12 cellular contexts compared by ENCODE assay signal in the genomic region with DNA sequence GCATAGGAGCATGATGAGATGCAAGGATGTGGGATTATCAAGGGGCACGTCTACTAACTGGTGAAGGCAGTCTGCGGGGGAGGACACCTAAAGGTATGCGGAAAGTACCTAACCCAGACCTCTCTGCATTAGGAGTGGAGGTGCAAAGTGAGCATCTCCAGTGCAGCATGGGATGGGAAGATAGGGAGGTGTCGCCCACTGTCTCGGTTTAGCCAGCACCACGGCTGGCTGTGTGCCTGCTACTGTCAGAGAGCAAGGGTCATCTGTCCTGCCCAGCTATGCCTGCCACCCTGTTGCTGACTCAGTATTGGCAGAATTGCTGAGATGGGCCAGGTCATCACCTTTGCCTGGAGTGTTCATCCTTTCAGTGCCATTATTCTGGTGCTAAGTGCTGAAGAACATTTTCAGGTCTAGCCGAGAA. TPM values are rescaled to one million over a fixed set of nuclear protein-coding genes. Genes with fewer than 3 reads are reported as not detected.
DNase-seq lines count a peak whose midpoint lies in the region; ATAC-seq and TF ChIP-seq lines count a peak whose summit lies in the region.
"Had no signal": no experiment of that assay in that cellular context is flagged by ENCODE, and none has a peak within 500 bp of the region (broad histone marks: within the 10 kb centered on the region; RNA-seq: fewer than 3 reads in every experiment).

No MANE protein-coding gene starts in this region.

- no peak overlapping the region for H2BK12ac ChIP-seq in trophoblast cell (ENCODE audit: low read length)

- no peak overlapping the region for H4K12ac ChIP-seq in trophoblast cell (ENCODE audit: low read depth, low read length)

- H2AFZ ChIP-seq in DND-41 (ENCODE audit: low read depth, low read length) (no peak overlapping the region), trophoblast cell (ENCODE audit: insufficient read depth, low read length, poor library complexity) (no peak overlapping the region)

- peaks cover 72% of the 10 kb centered on the region for H3K79me2 ChIP-seq in DND-41 (ENCODE audit: insufficient read depth, low read length)
- no peaks in the 10 kb centered on the region for H3K79me2 ChIP-seq in trophoblast cell (ENCODE audit: control insufficient read depth, insufficient read depth, low read length, poor library complexity)

- H3K4me1 Mint-ChIP-seq in T-helper 1 cell treated with Interleukin-12 subunit alpha and Interleukin-12 subunit beta and Interleukin-4 antibody, amounts not matched to agents 30 μg/mL and 1 μg/mL, for 36 hours (ENCODE audit: low read depth) = peaks cover 88% of the 10 kb centered on the region
- H3K4me1 Mint-ChIP-seq in activated naive CD4-positive, alpha-beta T cell treated with anti-CD3 and anti-CD28 coated beads, Interleukin-2, amount 10 ng/mL, durations not matched to agents 7 days and 5 days = peaks cover 97% of the 10 kb centered on the region

- H3K4me3 Mint-ChIP-seq in T-helper 1 cell treated with Interleukin-12 subunit alpha and Interleukin-12 subunit beta and Interleukin-4 antibody, amounts not matched to agents 30 μg/mL and 1 μg/mL, for 36 hours = peak overlapping the region; percentile 68
- peak overlapping the region; percentile 71 for H3K4me3 Mint-ChIP-seq in activated naive CD4-positive, alpha-beta T cell treated with anti-CD3 and anti-CD28 coated beads, Interleukin-2, amount 10 ng/mL, durations not matched to agents 7 days and 5 days

- H3K14ac ChIP-seq in trophoblast cell (ENCODE audit: low read length) = no peak overlapping the region

- H3K4me1 ChIP-seq in DND-41 (ENCODE audit: insufficient read depth, low read length) (peaks cover 98% of the 10 kb centered on the region), trophoblast cell (ENCODE audit: control insufficient read depth in 1 of 2, insufficient read depth in 2 of 2, low read length in 2 of 2) (no peaks in the 10 kb centered on the region), vagina (no peaks in the 10 kb centered on the region)
- H3K4me1 ChIP-seq: transverse colon had no signal

- H3K27me3 ChIP-seq in DND-41 (ENCODE audit: insufficient read depth, low read length, poor library complexity) (no peaks in the 10 kb centered on the region), trophoblast cell (ENCODE audit: insufficient read depth, low read length) (no peaks in the 10 kb centered on the region), vagina (no peaks in the 10 kb centered on the region)
- H3K27me3 ChIP-seq: transverse colon had no signal

- no peak overlapping the region for H3K4ac ChIP-seq in trophoblast cell (ENCODE audit: low read depth, low read length)

- H3K9me3 ChIP-seq in DND-41 (ENCODE audit: insufficient read depth, low read length, severe bottlenecking) (no peaks in the 10 kb centered on the region), trophoblast cell (ENCODE audit: insufficient read depth, low read depth, low read length) (no peaks in the 10 kb centered on the region), vagina (no peaks in the 10 kb centered on the region)
- H3K9me3 ChIP-seq: transverse colon had no signal

- peaks cover 50% of the 10 kb centered on the region for H3K36me3 ChIP-seq in DND-41 (ENCODE audit: insufficient read depth, low read length)
- H3K36me3 ChIP-seq in trophoblast cell (ENCODE audit: control insufficient read depth in 1 of 2, insufficient read depth in 2 of 2, low read length in 2 of 2) = peaks cover 2 to 9% of the 10 kb centered on the region in 2 experiments
- H3K36me3 ChIP-seq in vagina = peaks cover 0 to 13% of the 10 kb centered on the region in 2 donors

- H3K79me1 ChIP-seq in trophoblast cell (ENCODE audit: low read length) = no peaks in the 10 kb centered on the region

- H2BK5ac ChIP-seq in trophoblast cell (ENCODE audit: low read depth, low read length, poor library complexity) = no peak overlapping the region

- no peak overlapping the region for H4K8ac ChIP-seq in trophoblast cell (ENCODE audit: low read depth, low read length)

- CTCF ChIA-PET in activated naive CD4-positive, alpha-beta T cell treated with anti-CD3 and anti-CD28 coated beads, Interleukin-2, amount 10 ng/mL, durations not matched to agents 7 days and 5 days (lab: Charles Lee) = interaction anchor here (0.6 to 6.7 kb wide), 8 partner anchors 10 to 217 kb away, joined by 3 to 53 read pairs (median 6); no protein-coding TSS in a partner anchor

- no peak for DNase-seq in DND-41
- peak; percentile 47 for DNase-seq in activated naive CD4-positive, alpha-beta T cell treated with anti-CD3 and anti-CD28 coated beads, Interleukin-2, amount 10 ng/mL, durations not matched to agents 7 days and 5 days
- DNase-seq in trophoblast cell = no peak
- no peak for DNase-seq in NK-92 treated with Interleukin-12 subunit alpha and Interleukin-12 subunit beta, amount 100 ng/mL, for 24 hours (lab: John Stamatoyannopoulos, UW)
- no peak for DNase-seq in SKM-1 (lab: John Stamatoyannopoulos, UW; ENCODE audit: unreplicated experiment)
- DNase-seq in vagina (ENCODE audit: extremely low spot score in 2 of 2) = no peak
- DNase-seq: NCI-H2171 treated with DMSO at 0.1 percent for 48 hours, transverse colon had no signal

- no peak for TF ChIP-seq POLR2A in vagina (IDR thresholded peaks at IDR 0.05)

- no peaks in the 10 kb centered on the region for H3K27me3 Mint-ChIP-seq in T-helper 1 cell treated with Interleukin-12 subunit alpha and Interleukin-12 subunit beta and Interleukin-4 antibody, amounts not matched to agents 30 μg/mL and 1 μg/mL, for 36 hours (ENCODE audit: low read depth)
- H3K27me3 Mint-ChIP-seq in activated naive CD4-positive, alpha-beta T cell treated with anti-CD3 and anti-CD28 coated beads, Interleukin-2, amount 10 ng/mL, durations not matched to agents 7 days and 5 days = no peaks in the 10 kb centered on the region

- no peak overlapping the region for H4K91ac ChIP-seq in trophoblast cell (ENCODE audit: low read depth, low read length)

- no peak overlapping the region for H3K18ac ChIP-seq in trophoblast cell (ENCODE audit: low read length)

- ATAC-seq in DND-41 (ENCODE audit: insufficient read depth, low read depth) (no peak), GM19351 (IDR thresholded peaks at IDR 0.05; ENCODE audit: unreplicated experiment) (no peak)
- ATAC-seq: Panc1 had no signal

- H3K27ac ChIP-seq in DND-41 (ENCODE audit: low read length) (peak overlapping the region; percentile 95), trophoblast cell (ENCODE audit: low read depth, low read length) (no peak overlapping the region), vagina (no peak overlapping the region)
- H3K27ac ChIP-seq: C4-2B, transverse colon had no signal

- peaks cover 80% of the 10 kb centered on the region for H3K36me3 Mint-ChIP-seq in T-helper 1 cell treated with Interleukin-12 subunit alpha and Interleukin-12 subunit beta and Interleukin-4 antibody, amounts not matched to agents 30 μg/mL and 1 μg/mL, for 36 hours (ENCODE audit: low read depth)
- peaks cover 91% of the 10 kb centered on the region for H3K36me3 Mint-ChIP-seq in activated naive CD4-positive, alpha-beta T cell treated with anti-CD3 and anti-CD28 coated beads, Interleukin-2, amount 10 ng/mL, durations not matched to agents 7 days and 5 days

- H3K27ac Mint-ChIP-seq in T-helper 1 cell treated with Interleukin-12 subunit alpha and Interleukin-12 subunit beta and Interleukin-4 antibody, amounts not matched to agents 30 μg/mL and 1 μg/mL, for 36 hours = peak overlapping the region; percentile 76
- H3K27ac Mint-ChIP-seq in activated naive CD4-positive, alpha-beta T cell treated with anti-CD3 and anti-CD28 coated beads, Interleukin-2, amount 10 ng/mL, durations not matched to agents 7 days and 5 days = peak overlapping the region; percentile 83

- no peak for TF ChIP-seq CTCF in DND-41 (IDR thresholded peaks at IDR 0.05; ENCODE audit: borderline replicate concordance, extremely low read depth, low read length, poor library complexity, severe bottlenecking)
- TF ChIP-seq CTCF in vagina (IDR thresholded peaks at IDR 0.05) = no peak

- peak overlapping the region in 1 of 2 experiments; percentile 45; a peak in 2 of 4 replicates for H3K4me3 ChIP-seq in DND-41 (ENCODE audit: low read depth in 1 of 2, low read length in 2 of 2)
- H3K4me3 ChIP-seq in trophoblast cell (ENCODE audit: low read depth, low read length) = peak overlapping the region; percentile 43
- H3K4me3 ChIP-seq in vagina = no peak overlapping the region
- H3K4me3 ChIP-seq: transverse colon had no signal

- H4K20me1 ChIP-seq in DND-41 (ENCODE audit: insufficient read depth, low read length) = no peaks in the 10 kb centered on the region

- H2BK120ac ChIP-seq in trophoblast cell (ENCODE audit: insufficient read depth, low read length, poor library complexity) = no peak overlapping the region

- H2AK5ac ChIP-seq in trophoblast cell (ENCODE audit: low read length) = no peak overlapping the region

- no peaks in the 10 kb centered on the region for H3K9me3 Mint-ChIP-seq in T-helper 1 cell treated with Interleukin-12 subunit alpha and Interleukin-12 subunit beta and Interleukin-4 antibody, amounts not matched to agents 30 μg/mL and 1 μg/mL, for 36 hours
- no peaks in the 10 kb centered on the region for H3K9me3 Mint-ChIP-seq in activated naive CD4-positive, alpha-beta T cell treated with anti-CD3 and anti-CD28 coated beads, Interleukin-2, amount 10 ng/mL, durations not matched to agents 7 days and 5 days

- WGBS in trophoblast cell (ENCODE audit: extremely low coverage, insufficient coverage, insufficient read length) = no CpG with 5 or more reads among the region's 7 CpGs

- H3K4me2 ChIP-seq in DND-41 (ENCODE audit: insufficient read depth, low read length) (peak overlapping the region; percentile 57), trophoblast cell (ENCODE audit: low read length) (no peak overlapping the region)

- no peak overlapping the region for H3K23ac ChIP-seq in trophoblast cell (ENCODE audit: low read length)

- intact Hi-C loops in vagina (cut with DNase I) = no loop called here

- H3K9ac ChIP-seq in DND-41 (ENCODE audit: low read depth, low read length) (peak overlapping the region; percentile 61), trophoblast cell (ENCODE audit: low read length) (no peak overlapping the region)

RNA-seq across cellular contexts. Expression of a gene that starts 40.1 kb away (rescaled TPM):
- polyA plus RNA-seq in trophoblast cell (2013) = 6.6 and 7.1 TPM in 2 replicates
- 30.0 TPM for total RNA-seq in vagina

RNA-seq across cellular contexts. Expression of a gene that starts 40.4 kb away (rescaled TPM):
- 27.3 and 28.8 TPM in 2 replicates for polyA plus RNA-seq in trophoblast cell (2013)
- total RNA-seq in vagina = 14.5 TPM
